ENCODE assay signal across 19 cellular contexts in the genomic region with DNA sequence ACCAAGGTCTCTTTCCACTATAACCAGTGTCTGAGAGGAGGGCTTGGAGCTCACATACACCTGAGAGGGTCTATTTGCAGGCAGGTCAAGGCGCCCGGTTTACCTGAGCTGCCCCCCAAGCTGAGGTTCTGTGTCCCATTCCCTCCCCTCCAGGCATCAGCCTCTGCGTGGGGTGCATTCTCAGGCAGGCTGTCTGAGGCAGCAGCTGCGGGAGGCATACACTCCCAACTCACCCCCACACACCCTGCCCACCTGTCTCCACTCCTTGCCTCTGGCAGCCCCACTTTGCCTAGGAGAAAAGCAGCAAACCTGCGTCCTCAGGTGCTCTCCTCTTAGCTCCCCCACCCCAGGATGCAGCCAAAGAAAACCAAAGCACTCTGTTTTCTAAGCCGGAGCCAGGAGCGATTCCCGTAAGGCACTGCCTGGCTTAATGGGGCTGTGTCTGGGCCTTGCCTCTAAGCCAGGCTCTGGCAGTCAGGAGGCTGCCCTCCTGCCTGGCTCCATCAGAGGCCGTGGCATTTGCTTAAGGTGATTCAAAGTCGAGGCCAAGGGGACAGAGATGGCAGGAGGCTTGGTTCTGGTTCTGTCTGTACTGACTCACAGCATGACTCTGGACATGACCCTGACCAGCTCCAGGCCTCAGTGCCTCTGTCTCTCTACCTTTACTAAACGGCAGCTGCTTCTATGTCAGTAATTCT.
DNase-seq lines count a peak whose midpoint lies in the region; ATAC-seq, FAIRE-seq and TF ChIP-seq lines count a peak whose summit lies in the region.
"Had no signal": no experiment of that assay in that cellular context is flagged by ENCODE, and none has a peak within 500 bp of the region (broad histone marks: within the 10 kb centered on the region; RNA-seq: fewer than 3 reads in every experiment).

No MANE protein-coding gene starts in this region.

- H3K36me3 Mint-ChIP-seq in H9 (ENCODE audit: insufficient read depth in 1 of 3, low read depth in 3 of 3): no peaks in the 10 kb centered on the region
- H3K36me3 Mint-ChIP-seq in Calu3 (ENCODE audit: insufficient read depth, unreplicated experiment): no peaks in the 10 kb centered on the region

- no peak overlapping the region for H4K8ac ChIP-seq in H9 (replicated peaks; ENCODE audit: insufficient read length, low read depth, low read length)

- no peak overlapping the region for H2AK5ac ChIP-seq in H9 (ENCODE audit: insufficient read length, low read length)

- TF ChIP-seq POLR2A in adrenal gland (IDR thresholded peaks at IDR 0.05): no peak

- H3T11ph ChIP-seq in H9 (ENCODE audit: low read length): no peak overlapping the region

- H2BK12ac ChIP-seq in H9 (ENCODE audit: insufficient read length, low read depth, low read length): no peak overlapping the region

- H3K27ac ChIP-seq in H9 (ENCODE audit: insufficient read length, low read depth, low read length) (no peak overlapping the region), adrenal gland (peak overlapping the region in 4 of 5 donors; percentile 21 to 88 (median 69)), kidney (ENCODE audit: low read depth in 2 of 2, low read length in 2 of 2) (peak overlapping the region; percentile 73 to 91), small intestine (ENCODE audit: low read depth in 1 of 2, low read length in 1 of 2) (peak overlapping the region; percentile 51 to 62), WERI-Rb-1 (no peak overlapping the region)

- H4K91ac ChIP-seq in H9 (ENCODE audit: insufficient read length, low read depth, low read length): no peak overlapping the region

- no peaks in the 10 kb centered on the region for H3K79me1 ChIP-seq in H9 (ENCODE audit: insufficient read depth, low read depth, low read length, poor library complexity, severe bottlenecking)

- intact Hi-C loops in adrenal gland (cut with DNase I) (no loop called here), kidney (cut with DNase I) (no loop called here), Calu3 (cut with micrococcal nuclease; ENCODE audit: unreplicated experiment) (no loop called here)

- H3K4me3 ChIP-seq in adrenal gland (no peak overlapping the region), kidney (ENCODE audit: low read length in 2 of 2) (peak overlapping the region in 1 of 2 donors; percentile 3), small intestine (ENCODE audit: low read depth in 1 of 2, low read length in 2 of 2) (no peak overlapping the region), WERI-Rb-1 (ENCODE audit: low read depth, low read length) (no peak overlapping the region)
- H3K4me3 ChIP-seq: tibial nerve had no signal

- CTCF ChIA-PET in Calu3 (lab: Charles Lee): no interaction called here

- H4K20me1 ChIP-seq in H9 (ENCODE audit: control insufficient read depth, insufficient read depth, insufficient read length): no peaks in the 10 kb centered on the region

- H3K9me3 ChIP-seq in H9 (ENCODE audit: control insufficient read depth, low read depth, low read length) (no peaks in the 10 kb centered on the region), adrenal gland (replicated peaks in 1 of 3) (no peaks in the 10 kb centered on the region), kidney (ENCODE audit: control insufficient read depth in 1 of 2, low read length in 2 of 2) (no peaks in the 10 kb centered on the region), small intestine (ENCODE audit: control insufficient read depth, low read depth) (no peaks in the 10 kb centered on the region), WERI-Rb-1 (ENCODE audit: severe bottlenecking) (no peaks in the 10 kb centered on the region)
- H3K9me3 ChIP-seq: tibial nerve had no signal

- DNase-seq in H9 (no peak), adrenal gland (peak; percentile 51 to 80 (median 66)), kidney (no peak), small intestine (peak; percentile 16), Calu3 (no peak), WERI-Rb-1 (no peak)
- DNase-seq: COR-L47; dermis blood vessel endothelial cell; EL; NCI-H526 treated with DMSO at 0.1 percent for 48 hours; PC-3; stimulated activated naive CD4-positive, alpha-beta T cell had no signal

- no peak overlapping the region for H3K4ac ChIP-seq in H9 (ENCODE audit: low read depth, low read length)

- no peak overlapping the region for H3K23ac ChIP-seq in H9 (ENCODE audit: insufficient read length, low read depth, low read length)

- no CpG with 5 or more reads among the region's 11 CpGs for WGBS in H9 (ENCODE audit: extremely low coverage, insufficient read length, low lambda C conversion rate)
- 60 to 80% (median 77%) methylated on average over 7 to 11 of the region's 11 CpGs for WGBS in adrenal gland, 4 donors
- 22 to 70% (median 47%) methylated on average over 9 to 11 of the region's 11 CpGs for WGBS in small intestine, 3 donors

- no peak for ATAC-seq in HG03432 (IDR thresholded peaks at IDR 0.05; ENCODE audit: unreplicated experiment)
- ATAC-seq in GM18867 (IDR thresholded peaks at IDR 0.05; ENCODE audit: unreplicated experiment): no peak
- ATAC-seq: PC-3 had no signal

- H3K27me3 ChIP-seq in H9 (ENCODE audit: insufficient read depth, low read length) (no peaks in the 10 kb centered on the region), adrenal gland (no peaks in the 10 kb centered on the region), small intestine (ENCODE audit: control insufficient read depth in 2 of 2, insufficient read depth in 2 of 2, low read length in 2 of 2) (no peaks in the 10 kb centered on the region), WERI-Rb-1 (ENCODE audit: insufficient read depth, low read depth, severe bottlenecking) (no peaks in the 10 kb centered on the region)
- H3K27me3 ChIP-seq: tibial nerve had no signal

- FAIRE-seq in kidney (lab: Jason Lieb, UNC) (no peak), small intestine (lab: Jason Lieb, UNC) (no peak)
- FAIRE-seq: frontal cortex, HTR-8/SVneo had no signal

- 0 out of 2 replicates have a peak, but pooled peaks cover 3% of the 10 kb centered on the region for H3K79me2 ChIP-seq in H9 (ENCODE audit: insufficient read depth, low read length)

- no peak overlapping the region for H3K56ac ChIP-seq in H9 (ENCODE audit: insufficient read length, low read depth, low read length)

- no peak overlapping the region for H4K5ac ChIP-seq in H9 (ENCODE audit: insufficient read length, low read depth, low read length)

- no peak overlapping the region for H2BK120ac ChIP-seq in H9 (ENCODE audit: low read depth, low read length, poor library complexity, severe bottlenecking)

- TF ChIP-seq CTCF in H9 (conservative IDR thresholded peaks at IDR 0.05) (no peak), adrenal gland (IDR thresholded peaks at IDR 0.05) (no peak), kidney (IDR thresholded peaks at IDR 0.05; ENCODE audit: borderline replicate concordance, extremely low read depth, insufficient read depth) (no peak), Calu3 (IDR thresholded peaks at IDR 0.05; ENCODE audit: unreplicated experiment) (no peak), WERI-Rb-1 (IDR thresholded peaks at IDR 0.05; ENCODE audit: low read depth, low read length) (no peak)

- no peak overlapping the region for H2AFZ ChIP-seq in H9 (ENCODE audit: low read length)

- H2BK20ac ChIP-seq in H9 (ENCODE audit: low read depth, low read length, poor library complexity, severe bottlenecking): no peak overlapping the region

- H3K18ac ChIP-seq in H9 (ENCODE audit: insufficient read length, low read depth, low read length): no peak overlapping the region

- no peak overlapping the region for H3K4me2 ChIP-seq in H9 (ENCODE audit: insufficient read depth, insufficient read length, low read length)

- H3K14ac ChIP-seq in H9 (ENCODE audit: insufficient read depth, low read length): peak overlapping the region; percentile 72

- no peak overlapping the region for H3K4me3 Mint-ChIP-seq in H9
- no peak overlapping the region for H3K4me3 Mint-ChIP-seq in Calu3 (ENCODE audit: low read depth, unreplicated experiment)
- H3K4me3 Mint-ChIP-seq: activated T-helper 1 cell treated with anti-CD3 and anti-CD28 coated beads, Interleukin-12 subunit alpha, Interleukin-12 subunit beta, Interleukin-2, Interleukin-4 antibody, amounts not matched to agents 30 ng/mL and 10 ng/mL and 1 ng/mL, durations not matched to agents 14 hours and 24 hours and 36 hours; T-helper 2 cell treated with Interferon-gamma antibody and Interleukin-4, amounts not matched to agents 5 μg/mL and 100 μg/mL, for 36 hours had no signal

- peaks cover 2% of the 10 kb centered on the region; the same call in 1 of the 2 replicates for H3K4me1 ChIP-seq in H9 (ENCODE audit: insufficient read depth, low read length)
- peaks cover 5 to 50% of the 10 kb centered on the region in 2 donors for H3K4me1 ChIP-seq in adrenal gland (replicated peaks in 1 of 2)
- H3K4me1 ChIP-seq in kidney (ENCODE audit: control insufficient read depth in 1 of 2, insufficient read depth in 1 of 2, low read depth in 1 of 2, low read length in 2 of 2): peaks cover 14 to 21% of the 10 kb centered on the region in 2 donors
- H3K4me1 ChIP-seq in small intestine (ENCODE audit: control insufficient read depth in 2 of 2, insufficient read depth in 1 of 2, low read depth in 1 of 2, low read length in 1 of 2): peaks cover 0 to 2% of the 10 kb centered on the region in 2 donors

- H3K9ac ChIP-seq in H9 (ENCODE audit: extremely low read depth, insufficient read length, low read length) (no peak overlapping the region), kidney (ENCODE audit: low read length in 2 of 2) (peak overlapping the region in 1 of 2 donors; percentile 37)

- H3K36me3 ChIP-seq in adrenal gland (replicated peaks in 1 of 2): no peaks in the 10 kb centered on the region
- H3K36me3 ChIP-seq in kidney (ENCODE audit: control insufficient read depth in 1 of 2, insufficient read depth in 2 of 2, low read length in 2 of 2): no peaks in the 10 kb centered on the region
- no peaks in the 10 kb centered on the region for H3K36me3 ChIP-seq in small intestine (ENCODE audit: control insufficient read depth in 2 of 2, insufficient read depth in 2 of 2, low read length in 2 of 2)
- no peaks in the 10 kb centered on the region; the same call in 1 of the 2 replicates for H3K36me3 ChIP-seq in WERI-Rb-1
- H3K36me3 ChIP-seq: tibial nerve had no signal

- H3K27ac Mint-ChIP-seq in H9 (peak overlapping the region in 1 of 3 experiments; percentile 86; a peak in 1 of 7 replicates), Calu3 (ENCODE audit: unreplicated experiment) (no peak overlapping the region)
- H3K27ac Mint-ChIP-seq: activated T-helper 1 cell treated with anti-CD3 and anti-CD28 coated beads, Interleukin-12 subunit alpha, Interleukin-12 subunit beta, Interleukin-2, Interleukin-4 antibody, amounts not matched to agents 30 ng/mL and 10 ng/mL and 1 ng/mL, durations not matched to agents 14 hours and 24 hours and 36 hours; T-helper 2 cell treated with Interferon-gamma antibody and Interleukin-4, amounts not matched to agents 5 μg/mL and 100 μg/mL, for 36 hours had no signal

- BruUV-seq in Calu3 (replicated peaks; lab: Mats Ljungman, UMichigan): no TSS peak

- H3K4me1 Mint-ChIP-seq in H9: peaks cover 7 to 11% of the 10 kb centered on the region in 2 experiments
- H3K4me1 Mint-ChIP-seq in Calu3 (ENCODE audit: low read depth, unreplicated experiment): peaks cover 10% of the 10 kb centered on the region

- H2BK15ac ChIP-seq in H9 (ENCODE audit: low read depth, low read length): no peak overlapping the region

- no peak overlapping the region for H2BK5ac ChIP-seq in H9 (ENCODE audit: insufficient read length, low read length)

- H3K27me3 Mint-ChIP-seq in H9 (ENCODE audit: low read depth) (no peaks in the 10 kb centered on the region), Calu3 (ENCODE audit: unreplicated experiment) (no peaks in the 10 kb centered on the region)

- no peaks in the 10 kb centered on the region for H3K23me2 ChIP-seq in H9 (ENCODE audit: insufficient read length, low read depth, low read length, poor library complexity, severe bottlenecking)

- no peaks in the 10 kb centered on the region for H3K9me3 Mint-ChIP-seq in H9
- no peaks in the 10 kb centered on the region for H3K9me3 Mint-ChIP-seq in Calu3 (ENCODE audit: low read depth, unreplicated experiment)
- H3K9me3 Mint-ChIP-seq: activated T-helper 1 cell treated with anti-CD3 and anti-CD28 coated beads, Interleukin-12 subunit alpha, Interleukin-12 subunit beta, Interleukin-2, Interleukin-4 antibody, amounts not matched to agents 30 ng/mL and 10 ng/mL and 1 ng/mL, durations not matched to agents 14 hours and 24 hours and 36 hours; T-helper 2 cell treated with Interferon-gamma antibody and Interleukin-4, amounts not matched to agents 5 μg/mL and 100 μg/mL, for 36 hours had no signal

Comparison
In these comparisons a context has a peak if more than half of its experiments do, and no peak if none do; other contexts are left out.
1. DNase-seq: peak in adrenal gland (7 of 7) and small intestine (single experiment); none in H9 (single experiment), kidney (single experiment), Calu3 (single experiment) and WERI-Rb-1 (single experiment).
2. H3K27ac ChIP-seq: peak in adrenal gland (4 of 5), kidney (2 of 2) and small intestine (2 of 2); none in H9 (single experiment) and WERI-Rb-1 (single experiment).